ENCODE assay signal across 26 cellular contexts in the genomic region with DNA sequence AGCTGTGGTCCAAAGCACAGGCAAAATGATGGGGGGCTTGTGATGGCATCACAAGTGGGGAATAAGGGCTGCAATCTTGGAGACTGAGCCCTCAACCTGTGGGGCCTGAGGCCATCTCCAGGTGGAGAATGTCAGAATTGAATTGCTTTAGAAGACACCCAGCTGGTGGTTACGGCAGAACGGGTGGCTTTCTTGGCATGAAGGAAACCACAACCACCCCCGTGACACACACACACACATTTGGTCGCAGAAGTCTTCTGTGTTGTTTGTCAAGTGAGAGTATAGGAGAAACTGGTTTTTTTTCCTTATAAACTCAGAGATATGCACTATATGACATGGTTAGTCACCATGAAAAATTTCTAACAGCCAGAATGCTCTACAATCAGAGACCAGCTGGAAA.
DNase-seq lines count a peak whose midpoint lies in the region; ATAC-seq and TF ChIP-seq lines count a peak whose summit lies in the region.
"Had no signal": no experiment of that assay in that cellular context is flagged by ENCODE, and none has a peak within 500 bp of the region (broad histone marks: within the 10 kb centered on the region; RNA-seq: fewer than 3 reads in every experiment).

No MANE protein-coding gene starts in this region.

- no peak overlapping the region for H3K9ac ChIP-seq in IMR-90 (ENCODE audit: low read depth, low read length)

- H3K4me1 Mint-ChIP-seq in osteocyte (ENCODE audit: unreplicated experiment): peaks cover 3% of the 10 kb centered on the region
- no peaks in the 10 kb centered on the region for H3K4me1 Mint-ChIP-seq in GM23338

- peaks cover 11% of the 10 kb centered on the region for H3K27me3 Mint-ChIP-seq in osteocyte (ENCODE audit: unreplicated experiment)
- peaks cover 12% of the 10 kb centered on the region for H3K27me3 Mint-ChIP-seq in GM23338 (ENCODE audit: insufficient read depth, low read depth, poor library complexity)

- no peaks in the 10 kb centered on the region for H3K9me3 ChIP-seq in IMR-90 (ENCODE audit: control insufficient read depth, insufficient read depth, low read length)
- H3K9me3 ChIP-seq: MG63, SJSA1 had no signal

- H3K27me3 ChIP-seq in IMR-90 (ENCODE audit: control insufficient read depth, insufficient read depth, low read length): peaks cover 4% of the 10 kb centered on the region
- no peaks in the 10 kb centered on the region for H3K27me3 ChIP-seq in GM23338 (ENCODE audit: insufficient read depth)
- H3K27me3 ChIP-seq: SJSA1 had no signal

- H3K56ac ChIP-seq in IMR-90 (ENCODE audit: extremely low read depth, insufficient read depth, low read length): no peak overlapping the region

- H2BK15ac ChIP-seq in IMR-90 (ENCODE audit: low read depth, low read length): no peak overlapping the region

- dilution Hi-C loops in IMR-90 (cut with HindIII; ENCODE audit: low sequenced_read_pairs, unreplicated experiment): no loop called here

- H3K23ac ChIP-seq in IMR-90 (ENCODE audit: low read depth, low read length): no peak overlapping the region

- no peak overlapping the region for H2AFZ ChIP-seq in IMR-90 (replicated peaks; ENCODE audit: low read length, poor library complexity)
- H2AFZ ChIP-seq in GM23338: no peak overlapping the region

- H3K36me3 Mint-ChIP-seq in osteocyte (ENCODE audit: unreplicated experiment): no peaks in the 10 kb centered on the region
- no peaks in the 10 kb centered on the region for H3K36me3 Mint-ChIP-seq in GM23338 (ENCODE audit: low read depth)
- H3K36me3 Mint-ChIP-seq: CD8-positive, alpha-beta T cell had no signal

- H3K4me3 Mint-ChIP-seq in osteocyte (ENCODE audit: unreplicated experiment) (no peak overlapping the region), GM23338 (no peak overlapping the region)
- H3K4me3 Mint-ChIP-seq: CD8-positive, alpha-beta T cell had no signal

- no peak for TF ChIP-seq RAD21 in IMR-90 (IDR thresholded peaks at IDR 0.05; ENCODE audit: low read length)

- intact Hi-C loops in IMR-90 (cut with micrococcal nuclease): loop anchor here (10.0 kb wide), 1 partner anchor 1058 kb away; no protein-coding TSS in a partner anchor

- H3K79me1 ChIP-seq in IMR-90 (ENCODE audit: low read depth in 1 of 2, low read length in 2 of 2): no peaks in the 10 kb centered on the region

- no peak overlapping the region for H4K91ac ChIP-seq in IMR-90 (ENCODE audit: insufficient read depth, low read depth, low read length)

- no peak for TF ChIP-seq CTCF in IMR-90 (conservative IDR thresholded peaks at IDR 0.05; ENCODE audit: low read depth, low read length)
- no peak for TF ChIP-seq CTCF in osteocyte (IDR thresholded peaks at IDR 0.05)
- no peak for TF ChIP-seq CTCF in GM23338 (conservative IDR thresholded peaks at IDR 0.05; ENCODE audit: low read depth in 2 of 2)

- CTCF ChIA-PET in IMR-90 (lab: Yijun Ruan, JAX): no interaction called here

- no peak overlapping the region for H4K8ac ChIP-seq in IMR-90 (ENCODE audit: low read depth in 2 of 2, low read length in 2 of 2)

- H3K18ac ChIP-seq in IMR-90 (ENCODE audit: low read depth, low read length): no peak overlapping the region

- H2BK120ac ChIP-seq in IMR-90 (ENCODE audit: low read depth, low read length): no peak overlapping the region

- no peak overlapping the region for H3K27ac ChIP-seq in IMR-90 (ENCODE audit: insufficient read depth, low read length)
- H3K27ac ChIP-seq in GM23338 (ENCODE audit: low read depth): no peak overlapping the region
- H3K27ac ChIP-seq: C4-2B, HL-60, SJSA1 had no signal

- H3K4me3 ChIP-seq in IMR-90 (ENCODE audit: insufficient read depth, low read depth, low read length) (no peak overlapping the region), GM23338 (no peak overlapping the region)
- H3K4me3 ChIP-seq: MG63, SJSA1 had no signal

- H3F3A ChIP-seq in GM23338 (replicated peaks; ENCODE audit: low read depth): no peaks in the 10 kb centered on the region

- H2AK5ac ChIP-seq in IMR-90 (ENCODE audit: low read depth, low read length): no peak overlapping the region

- H4K5ac ChIP-seq in IMR-90 (ENCODE audit: low read depth, low read length): no peak overlapping the region

- no peak overlapping the region for H3K14ac ChIP-seq in IMR-90 (replicated peaks; ENCODE audit: low read depth, low read length)

- BruUV-seq in IMR-90 (replicated peaks; lab: Mats Ljungman, UMichigan): no TSS peak

- no peaks in the 10 kb centered on the region for H3K79me2 ChIP-seq in GM23338 (replicated peaks; ENCODE audit: insufficient read depth)

- H3K4me2 ChIP-seq in IMR-90 (ENCODE audit: low read depth, low read length): no peak overlapping the region
- H3K4me2 ChIP-seq in GM23338: no peak overlapping the region

- ATAC-seq in IMR-90 (ENCODE audit: low read depth) (no peak), GM21447 (IDR thresholded peaks at IDR 0.05; ENCODE audit: unreplicated experiment) (no peak), GM23338 (no peak)
- ATAC-seq: CD8-positive, alpha-beta T cell; HCT116; HepG2 had no signal

- no peak overlapping the region for H2BK20ac ChIP-seq in IMR-90 (ENCODE audit: low read depth, low read length)

- H2BK5ac ChIP-seq in IMR-90 (ENCODE audit: low read depth, low read length, poor library complexity, severe bottlenecking): no peak overlapping the region

- DNase-seq in activated effector memory CD4-positive, alpha-beta T cell treated with anti-CD3 and anti-CD28 coated beads, Interleukin-2, amount 50 U/mL, for 16 hours: peak; percentile 22
- no peak for DNase-seq in activated effector memory CD4-positive, alpha-beta T cell treated with Interleukin-2 at 50 U/mL for 16 hours
- DNase-seq in IMR-90 (peak; percentile 12), glomerular visceral epithelial cell (ENCODE audit: extremely low spot score) (peak; percentile 11), 8988T (no peak), osteocyte (ENCODE audit: extremely low spot score, unreplicated experiment) (no peak), GM23338 (ENCODE audit: low spot score) (no peak)
- DNase-seq: AML-193; Caco-2; CD8-positive, alpha-beta T cell; GF-D8; KBM-7; MG63; NCI-H1105 treated with DMSO at 0.1 percent for 48 hours; NCI-H1694 treated with DMSO at 0.1 percent for 48 hours; NCI-H2081; NCI-H2227 treated with DMSO at 0.1 percent for 48 hours; NCI-H526 treated with DMSO at 0.1 percent for 48 hours; Right ventricle myocardium superior; RPMI8226 had no signal

- in situ Hi-C loops in IMR-90 (cut with MboI; ENCODE audit: low sequenced_read_pairs): loop anchor here (25.0 kb wide), 1 partner anchor 900 kb away; no protein-coding TSS in a partner anchor

- WGBS in IMR-90 (ENCODE audit: extremely low coverage in 2 of 2, insufficient read length in 1 of 2), 2 experiments: no CpG with 5 or more reads among the region's 4 CpGs

- H3K9me1 ChIP-seq in IMR-90 (ENCODE audit: insufficient read depth, low read length): no peaks in the 10 kb centered on the region

- H3K36me3 ChIP-seq in IMR-90 (ENCODE audit: control insufficient read depth, insufficient read depth, low read length) (no peaks in the 10 kb centered on the region), GM23338 (ENCODE audit: insufficient read depth) (no peaks in the 10 kb centered on the region)
- H3K36me3 ChIP-seq: MG63, SJSA1 had no signal

- H3K9me2 ChIP-seq in GM23338 (ENCODE audit: insufficient read depth): no peaks in the 10 kb centered on the region

- no peaks in the 10 kb centered on the region for H3K9me3 Mint-ChIP-seq in osteocyte (ENCODE audit: unreplicated experiment)
- no peaks in the 10 kb centered on the region; the same call in 1 of the 3 replicates for H3K9me3 Mint-ChIP-seq in GM23338
- H3K9me3 Mint-ChIP-seq: CD8-positive, alpha-beta T cell had no signal

- POLR2A ChIA-PET in IMR-90 (lab: Charles Lee; ENCODE audit: unreplicated experiment): no interaction called here

- H2AK9ac ChIP-seq in IMR-90 (replicated peaks; ENCODE audit: low read depth, low read length, poor library complexity): peak overlapping the region; percentile 28

- H3K4me1 ChIP-seq in IMR-90 (ENCODE audit: control insufficient read depth, insufficient read depth, low read length): 0 out of 2 replicates have a peak, but pooled peaks cover 2% of the 10 kb centered on the region
- H3K4me1 ChIP-seq in GM23338 (ENCODE audit: insufficient read depth): no peaks in the 10 kb centered on the region
- H3K4me1 ChIP-seq: Caco-2 had no signal

- TF ChIP-seq POLR2A in IMR-90 (IDR thresholded peaks at IDR 0.05; ENCODE audit: low read depth, low read length): no peak

- H3K4ac ChIP-seq in IMR-90 (ENCODE audit: low read depth, low read length): no peak overlapping the region

- H4K20me1 ChIP-seq in IMR-90 (ENCODE audit: insufficient read depth, low read length) (no peaks in the 10 kb centered on the region), GM23338 (replicated peaks; ENCODE audit: insufficient read depth) (no peaks in the 10 kb centered on the region)

- H3K27ac Mint-ChIP-seq in osteocyte (ENCODE audit: unreplicated experiment) (no peak overlapping the region), GM23338 (no peak overlapping the region)
- H3K27ac Mint-ChIP-seq: CD8-positive, alpha-beta T cell had no signal

TF ChIP-seq in IMR-90, 13 proteins besides CTCF, POLR2A, EP300 and RAD21 (continues in another document):
- TF ChIP-seq NFE2L2 (IDR thresholded peaks at IDR 0.05; ENCODE audit: low read depth, low read length) (no peak), RFX5 (IDR thresholded peaks at IDR 0.05; ENCODE audit: low read depth, low read length) (no peak), CEBPB (IDR thresholded peaks at IDR 0.05; ENCODE audit: low read depth, low read length) (no peak), CHD1 (IDR thresholded peaks at IDR 0.05; ENCODE audit: low read depth, low read length) (no peak), SMC3 (IDR thresholded peaks at IDR 0.05; ENCODE audit: low read depth, low read length) (no peak)

Comparison
In these comparisons a context has a peak if more than half of its experiments do, and no peak if none do; other contexts are left out.
1. DNase-seq: peak in activated effector memory CD4-positive, alpha-beta T cell treated with anti-CD3 and anti-CD28 coated beads, Interleukin-2, amount 50 U/mL, for 16 hours (single experiment), IMR-90 (single experiment) and glomerular visceral epithelial cell (single experiment); none in activated effector memory CD4-positive, alpha-beta T cell treated with Interleukin-2 at 50 U/mL for 16 hours (single experiment), 8988T (single experiment), osteocyte (single experiment) and GM23338 (single experiment).